ENCODE assay signal across 10 cellular contexts in the genomic region with DNA sequence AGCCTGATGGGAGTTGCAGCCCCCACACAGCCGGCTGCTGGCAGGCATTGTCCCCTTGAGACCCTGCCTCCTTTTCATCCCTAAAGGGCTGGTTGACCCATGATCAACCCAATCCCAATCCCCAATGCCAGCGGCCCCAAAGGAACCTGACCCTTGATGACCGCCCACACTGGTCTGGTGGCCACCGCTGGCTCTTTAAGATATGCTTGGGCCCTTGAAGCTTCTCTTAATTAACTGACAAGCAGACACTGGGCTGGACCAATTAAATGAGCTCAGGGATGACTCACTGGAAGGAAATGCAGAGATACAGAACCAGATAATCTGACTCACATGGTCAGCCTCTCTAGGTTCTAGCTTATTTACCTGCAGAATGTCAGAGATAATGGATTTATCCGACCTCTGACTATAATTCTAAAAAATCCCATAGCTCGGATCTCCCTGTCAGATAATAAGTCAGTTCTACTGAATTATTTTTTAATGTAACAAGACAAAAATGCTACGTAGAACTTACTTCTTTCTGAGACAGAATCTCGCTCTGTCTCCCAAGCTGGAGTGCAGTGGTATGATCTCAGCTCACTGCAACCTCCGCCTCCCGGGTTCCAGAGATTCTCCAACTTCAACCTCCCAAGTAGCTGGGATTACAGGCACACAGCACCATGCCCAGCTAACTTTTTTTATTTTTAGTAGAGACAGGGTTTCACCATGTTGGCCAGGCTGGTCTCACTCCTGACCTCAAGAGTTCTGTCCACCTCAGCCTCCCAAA. TPM values are rescaled to one million over a fixed set of nuclear protein-coding genes. Genes with fewer than 3 reads are reported as not detected.
DNase-seq lines count a peak whose midpoint lies in the region; ATAC-seq and TF ChIP-seq lines count a peak whose summit lies in the region.
"Had no signal": no experiment of that assay in that cellular context is flagged by ENCODE, and none has a peak within 500 bp of the region (broad histone marks: within the 10 kb centered on the region; RNA-seq: fewer than 3 reads in every experiment).

No MANE protein-coding gene starts in this region.

- no peaks in the 10 kb centered on the region for H3K36me3 ChIP-seq in adipocyte (ENCODE audit: control insufficient read depth, insufficient read depth, low read length, severe bottlenecking)

- TF ChIP-seq CTCF in AG09309 (IDR thresholded peaks at IDR 0.05; ENCODE audit: control insufficient read depth, insufficient read depth, low read depth, low read length, missing control alignments), result no peak
- TF ChIP-seq CTCF in coronary artery (IDR thresholded peaks at IDR 0.05), result no peak
- TF ChIP-seq CTCF in GM20000 (IDR thresholded peaks at IDR 0.05; ENCODE audit: extremely low read depth, missing control alignments), result no peak

- peaks cover 3% of the 10 kb centered on the region for H3K4me1 ChIP-seq in adipocyte (ENCODE audit: control insufficient read depth, insufficient read depth, low read length)

- H3K27ac ChIP-seq in coronary artery, result no peak overlapping the region

- DNase-seq in AG09309 (ENCODE audit: low read depth), result peak; percentile 32
- peak; percentile 87 for DNase-seq in HT1080 (ENCODE audit: low read depth)
- peak; percentile 65 for DNase-seq in adipocyte (ENCODE audit: low read depth)
- peak; percentile 87 for DNase-seq in iris pigment epithelial cell (ENCODE audit: low read depth)
- DNase-seq in coronary artery (ENCODE audit: low spot score), result no peak
- no peak for DNase-seq in stimulated activated CD4-positive, alpha-beta T cell treated with anti-CD3 and anti-CD28 coated beads, Interleukin-2, amount 100 ng/mL, for 48 hours
- DNase-seq in GM20000 (ENCODE audit: low spot score), result no peak
- DNase-seq: effector CD4-positive, alpha-beta T cell; NCI-H1048 had no signal

- no peak overlapping the region for H3K9ac ChIP-seq in adipocyte (ENCODE audit: low read length)

- no peaks in the 10 kb centered on the region for H3K27me3 ChIP-seq in adipocyte (replicated peaks; ENCODE audit: control insufficient read depth, insufficient read depth, low read length)

- H3K4me3 ChIP-seq in AG09309 (ENCODE audit: control insufficient read depth, low read depth, low read length) (no peak overlapping the region), adipocyte (ENCODE audit: low read length) (peak overlapping the region; percentile 31), coronary artery (no peak overlapping the region)

- no peak for ATAC-seq in GM18907 (IDR thresholded peaks at IDR 0.05; ENCODE audit: unreplicated experiment)

- H3K9me3 ChIP-seq in adipocyte (ENCODE audit: control insufficient read depth, low read length), result no peaks in the 10 kb centered on the region

RNA-seq across cellular contexts. Expression of a gene that starts 11.1 kb away (rescaled TPM):
- total RNA-seq in HT1080 (2014; rRNA removed; shearing (Covaris generic)), result 0.11 TPM in 1 of 2 replicates, not detected in the other
- not detected in 2 replicates for polyA plus RNA-seq in HT1080 (2015; cell fraction: cytosol; rRNA removed)
- not detected in 2 replicates for polyA plus RNA-seq in HT1080 (2015; cell fraction: nucleus; rRNA removed)

RNA-seq across cellular contexts. Expression of a gene that starts 46.7 kb away (rescaled TPM):
- total RNA-seq in HT1080 (2014; rRNA removed; shearing (Covaris generic)), result 11.4 and 12.7 TPM in 2 replicates
- polyA plus RNA-seq in HT1080 (2015; cell fraction: cytosol; rRNA removed), result 11.1 and 15.9 TPM in 2 replicates
- polyA plus RNA-seq in HT1080 (2015; cell fraction: nucleus; rRNA removed), result 29.4 and 30.0 TPM in 2 replicates

Comparison
In these comparisons a context has a peak if more than half of its experiments do, and no peak if none do; other contexts are left out.
1. DNase-seq: peak in AG09309 (single experiment), HT1080 (single experiment), adipocyte (single experiment) and iris pigment epithelial cell (single experiment); none in coronary artery (single experiment), stimulated activated CD4-positive, alpha-beta T cell treated with anti-CD3 and anti-CD28 coated beads, Interleukin-2, amount 100 ng/mL, for 48 hours (0 of 2) and GM20000 (single experiment).